1 cellular context compared by ENCODE assay signal in genomic region chr5:91379602-91380490, GRCh38.
TF ChIP-seq lines count a peak whose summit lies in the region.

No MANE protein-coding gene starts in this region.

TF ChIP-seq in HepG2, 621 proteins besides CTCF, POLR2A, EP300 and RAD21 (continued from another document and continues in another):
- TF ChIP-seq ATF6 (CRISPR knock-in tag; conservative IDR thresholded peaks at IDR 0.05) (no peak), CHD4 (IDR thresholded peaks at IDR 0.05; ENCODE audit: borderline replicate concordance, low read length) (no peak), ZNF136 (CRISPR knock-in tag; IDR thresholded peaks at IDR 0.05; ENCODE audit: low read depth) (no peak), SIX4 (CRISPR knock-in tag; IDR thresholded peaks at IDR 0.05) (no peak), ZNF34 (CRISPR knock-in tag; IDR thresholded peaks at IDR 0.05; ENCODE audit: borderline replicate concordance) (no peak), ZNF264 (CRISPR knock-in tag; IDR thresholded peaks at IDR 0.05) (no peak), GTF2F1 (IDR thresholded peaks at IDR 0.05; ENCODE audit: low read length) (no peak), PBX2 (CRISPR knock-in tag; IDR thresholded peaks at IDR 0.05) (peak; percentile 89), TCF12 (IDR thresholded peaks at IDR 0.05) (no peak), TCF12 (CRISPR knock-in tag; IDR thresholded peaks at IDR 0.05) (no peak), CBX2 (IDR thresholded peaks at IDR 0.05; ENCODE audit: low read depth, low read length) (no peak), CBX2 (CRISPR knock-in tag; IDR thresholded peaks at IDR 0.05; ENCODE audit: low read depth) (no peak), KLF15 (CRISPR knock-in tag; IDR thresholded peaks at IDR 0.05; ENCODE audit: borderline replicate concordance) (no peak), ZNF557 (CRISPR knock-in tag; IDR thresholded peaks at IDR 0.05) (no peak), HHEX (CRISPR knock-in tag; IDR thresholded peaks at IDR 0.05) (no peak), MAFK (conservative IDR thresholded peaks at IDR 0.05 in 1 of 2, IDR thresholded peaks at IDR 0.05 in 1 of 2; ENCODE audit: low read length in 2 of 2) (peak; percentile 99 to 100), NRL (CRISPR knock-in tag; IDR thresholded peaks at IDR 0.05; ENCODE audit: borderline replicate concordance) (no peak), RCOR2 (CRISPR knock-in tag; IDR thresholded peaks at IDR 0.05) (no peak), NFIB (CRISPR knock-in tag; IDR thresholded peaks at IDR 0.05; ENCODE audit: borderline replicate concordance) (no peak), ZNF543 (CRISPR knock-in tag; IDR thresholded peaks at IDR 0.05) (no peak), DRAP1 (CRISPR knock-in tag; IDR thresholded peaks at IDR 0.05) (no peak), TEAD3 (CRISPR knock-in tag; optimal IDR thresholded peaks at IDR 0.05; ENCODE audit: borderline replicate concordance) (no peak), ZBTB2 (CRISPR knock-in tag; IDR thresholded peaks at IDR 0.05; ENCODE audit: low read depth) (peak; percentile 90), NR2F2 (IDR thresholded peaks at IDR 0.05; ENCODE audit: borderline replicate concordance, low read depth) (no peak), ZNF512B (CRISPR knock-in tag; IDR thresholded peaks at IDR 0.05; ENCODE audit: borderline replicate concordance) (no peak), MED13 (CRISPR knock-in tag; IDR thresholded peaks at IDR 0.05) (no peak), CAMTA2 (CRISPR knock-in tag; IDR thresholded peaks at IDR 0.05; ENCODE audit: borderline replicate concordance) (no peak), RBFOX2 (IDR thresholded peaks at IDR 0.05; ENCODE audit: low read depth, low read length) (peak; percentile 63), ZNF607 (CRISPR knock-in tag; IDR thresholded peaks at IDR 0.05; ENCODE audit: borderline replicate concordance) (no peak; the same call in 1 of the 2 replicates), ZNF639 (CRISPR knock-in tag; conservative IDR thresholded peaks at IDR 0.05) (0 out of 2 replicates have a peak, but pooled peaks have one; percentile 49), RNF219 (CRISPR knock-in tag; IDR thresholded peaks at IDR 0.05) (no peak), RAD51 (IDR thresholded peaks at IDR 0.05; ENCODE audit: borderline replicate concordance) (no peak), ZBTB33 (CRISPR knock-in tag; IDR thresholded peaks at IDR 0.05) (no peak), ZNF460 (CRISPR knock-in tag; IDR thresholded peaks at IDR 0.05; ENCODE audit: borderline replicate concordance) (no peak), ZGPAT (CRISPR knock-in tag; IDR thresholded peaks at IDR 0.05) (no peak; the same call in 1 of the 2 replicates), SMARCC2 (IDR thresholded peaks at IDR 0.05) (no peak), KDM2A (CRISPR knock-in tag; IDR thresholded peaks at IDR 0.05; ENCODE audit: borderline replicate concordance, low read depth) (peak; percentile 66; the same call in 1 of the 2 replicates), CENPX (CRISPR knock-in tag; IDR thresholded peaks at IDR 0.05) (no peak), CREM (IDR thresholded peaks at IDR 0.05) (no peak), CREM (CRISPR knock-in tag; IDR thresholded peaks at IDR 0.05) (no peak), ZNF253 (CRISPR knock-in tag; IDR thresholded peaks at IDR 0.05; ENCODE audit: borderline replicate concordance) (no peak), TEF (CRISPR knock-in tag; IDR thresholded peaks at IDR 0.05) (no peak), ZNF790 (CRISPR knock-in tag; IDR thresholded peaks at IDR 0.05; ENCODE audit: borderline replicate concordance) (no peak), TBL1XR1 (IDR thresholded peaks at IDR 0.05; ENCODE audit: borderline replicate concordance, low read length, partially characterized antibody) (no peak), JARID2 (CRISPR knock-in tag; IDR thresholded peaks at IDR 0.05; ENCODE audit: insufficient replicate concordance) (no peak), ZNF564 (CRISPR knock-in tag; IDR thresholded peaks at IDR 0.05) (0 out of 2 replicates have a peak, but pooled peaks have one; percentile 58), KLF16 (CRISPR knock-in tag; IDR thresholded peaks at IDR 0.05) (no peak), HNF4G (IDR thresholded peaks at IDR 0.05; ENCODE audit: borderline replicate concordance, low read depth, low read length) (no peak), HNF4G (CRISPR knock-in tag; IDR thresholded peaks at IDR 0.05; ENCODE audit: borderline replicate concordance, low read depth) (no peak)
